ENCODE assay signal across 8 cellular contexts in the genomic region with DNA sequence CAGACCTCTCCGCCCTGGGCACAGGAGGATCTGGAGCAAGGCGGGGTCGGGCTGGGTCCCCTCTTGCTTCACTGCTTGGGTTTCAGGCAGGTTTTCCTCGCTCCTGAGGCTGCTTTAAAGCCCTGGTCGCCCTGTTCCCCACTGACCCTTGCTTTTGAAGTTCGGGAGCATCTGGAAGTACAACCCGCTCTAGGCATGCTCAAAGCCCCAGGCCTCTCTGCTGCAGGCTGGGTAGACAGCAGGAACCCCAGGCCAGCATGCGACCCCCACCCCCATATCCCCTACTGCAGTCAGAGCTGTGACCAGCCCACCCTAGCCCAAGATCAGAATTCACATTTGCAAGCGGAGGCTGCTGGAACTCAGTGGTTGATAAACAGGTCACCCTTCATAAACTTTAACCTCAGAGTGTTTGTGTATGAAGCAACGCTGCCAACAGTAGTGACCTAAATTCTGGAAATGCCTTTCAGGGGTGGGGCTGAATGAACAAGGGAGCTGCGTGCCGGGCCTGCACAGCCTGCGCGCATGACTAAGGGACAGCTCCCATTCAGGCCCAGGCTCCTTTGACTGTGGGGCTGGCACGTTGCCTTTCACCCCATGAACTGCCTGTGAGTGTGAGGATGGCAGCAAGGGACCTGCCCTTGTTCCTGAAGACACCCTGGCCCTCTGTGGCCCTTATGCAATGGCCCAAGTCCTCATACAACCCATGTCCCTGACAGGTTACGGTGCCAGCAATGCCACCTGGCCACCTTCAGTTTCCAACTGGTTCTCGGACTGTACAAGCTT. TPM values are rescaled to one million over a fixed set of nuclear protein-coding genes. Genes with fewer than 3 reads are reported as not detected.
DNase-seq lines count a peak whose midpoint lies in the region; ATAC-seq and TF ChIP-seq lines count a peak whose summit lies in the region.

No MANE protein-coding gene starts in this region.

- 44 to 56% methylated on average over 11 to 14 of the region's 17 CpGs for WGBS in thyroid gland, 2 donors

- H3K4me3 ChIP-seq in thyroid gland (replicated peaks in 1 of 3) = no peak overlapping the region

- no peaks in the 10 kb centered on the region for H3K36me3 ChIP-seq in thyroid gland

- DNase-seq in HS-5 (ENCODE audit: low read depth) (peak; percentile 63), cerebellar cortex (ENCODE audit: low spot score) (peak; percentile 90), kidney tubule cell (ENCODE audit: low spot score) (peak; percentile 98), thyroid gland (peak; percentile 97 to 98), SKM-1 treated with dmso at 0.1 percent for 144 hours (lab: John Stamatoyannopoulos, UW; ENCODE audit: unreplicated experiment) (no peak), NCI-H345 treated with DMSO at 0.1 percent for 48 hours (lab: John Stamatoyannopoulos, UW; ENCODE audit: unreplicated experiment) (no peak)

- no peaks in the 10 kb centered on the region for H3K9me3 ChIP-seq in thyroid gland

- peak in 1 of 2 donors; percentile 74 for TF ChIP-seq POLR2A in thyroid gland (IDR thresholded peaks at IDR 0.05)

- peaks cover 45 to 71% of the 10 kb centered on the region in 2 donors for H3K4me1 ChIP-seq in thyroid gland

- H3K27ac ChIP-seq in thyroid gland = peak overlapping the region; percentile 99 to 100 (median 99)

- intact Hi-C loops in thyroid gland (cut with DNase I) = no loop called here

- no peak for TF ChIP-seq CTCF in thyroid gland (IDR thresholded peaks at IDR 0.05)

- ATAC-seq in GM19351 (IDR thresholded peaks at IDR 0.05; ENCODE audit: unreplicated experiment) (no peak), GM18511 (IDR thresholded peaks at IDR 0.05; ENCODE audit: unreplicated experiment) (no peak)

- H3K27me3 ChIP-seq in thyroid gland = no peaks in the 10 kb centered on the region

RNA-seq across cellular contexts. Expression of gene PROSER2, which starts 52.5 kb away (rescaled TPM):
- 10 to 100 TPM; 11.5 to 19.8 (median 13.4) TPM for total RNA-seq in thyroid gland

Comparison
In these comparisons a context has a peak if more than half of its experiments do, and no peak if none do; other contexts are left out.
1. DNase-seq: peak in HS-5 (single experiment), cerebellar cortex (single experiment), kidney tubule cell (single experiment) and thyroid gland (2 of 2); none in SKM-1 treated with dmso at 0.1 percent for 144 hours (single experiment) and NCI-H345 treated with DMSO at 0.1 percent for 48 hours (single experiment).